ENCODE assay signal across 8 cellular contexts in the genomic region with DNA sequence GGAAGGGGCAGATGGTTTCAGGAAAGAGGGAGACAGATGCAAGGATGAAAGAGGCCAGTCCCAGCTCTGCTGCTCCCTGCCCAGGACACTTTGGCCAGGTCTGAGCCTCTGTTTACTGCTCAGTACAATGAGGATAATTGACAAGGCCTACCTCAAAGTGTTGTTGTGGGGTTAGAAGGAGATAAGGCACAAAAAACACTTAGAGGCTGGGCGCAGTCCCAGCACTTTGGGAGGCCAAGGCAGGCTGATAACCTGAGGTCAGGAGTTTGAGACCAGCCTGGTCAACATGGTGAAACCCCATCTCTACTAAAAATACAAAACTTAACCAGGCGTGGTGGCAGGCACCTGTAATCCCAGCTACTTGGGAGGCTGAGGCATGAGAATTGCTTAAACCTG. TPM values are rescaled to one million over a fixed set of nuclear protein-coding genes. Genes with fewer than 3 reads are reported as not detected.
"Had no signal": no experiment of that assay in that cellular context is flagged by ENCODE, and none has a peak within 500 bp of the region (broad histone marks: within the 10 kb centered on the region; RNA-seq: fewer than 3 reads in every experiment).

No MANE protein-coding gene starts in this region.

RNA-seq across cellular contexts. Expression of a gene that starts 7.1 kb away (rescaled TPM):
- total RNA-seq: dermis microvascular lymphatic vessel endothelial cell, gastrocnemius medialis, glomerular endothelial cell, heart right ventricle, left lobe of liver, left ventricle myocardium inferior, mononuclear cell had no signal
- polyA plus RNA-seq: heart right ventricle, liver had no signal
